In the genomic region with DNA sequence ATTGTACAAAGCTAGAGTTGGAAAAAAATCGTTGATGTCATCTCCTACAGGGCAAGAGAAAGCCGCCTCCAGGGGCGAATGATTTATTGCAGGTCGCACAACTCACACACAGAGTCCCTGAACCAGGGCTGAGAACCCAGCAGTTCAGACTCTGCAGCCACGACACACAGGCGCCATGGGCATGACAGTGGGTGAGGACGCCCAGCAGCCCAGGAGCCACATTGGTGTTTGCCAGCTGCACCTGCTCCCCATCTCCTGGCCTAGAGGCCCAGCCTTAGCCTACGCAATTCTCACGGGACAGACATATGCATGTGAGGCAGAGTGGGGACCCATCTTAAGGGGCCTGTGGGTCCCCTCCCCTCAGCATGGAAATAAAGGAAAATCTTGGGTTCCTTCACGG, we compare ENCODE assay signal across 28 cellular contexts.
"Had no signal": no experiment of that assay in that cellular context is flagged by ENCODE, and none has a peak within 500 bp of the region (broad histone marks: within the 10 kb centered on the region; RNA-seq: fewer than 3 reads in every experiment).

No MANE protein-coding gene starts in this region.

- H3K4me1 ChIP-seq: ascending aorta, heart left ventricle, lower lobe of right lung, stomach, thyroid gland, upper lobe of left lung, vagina had no signal

- DNase-seq: activated CD4-positive, alpha-beta T cell treated with anti-CD3 and anti-CD28 coated beads for 4 hours; activated CD4-positive, alpha-beta T cell treated with anti-CD3 and anti-CD28 coated beads, Interleukin-2, amount 50 U/mL, for 48 hours; activated CD4-positive, CD25-positive, alpha-beta regulatory T cell; activated CD8-positive, alpha-beta memory T cell treated with anti-CD3 and anti-CD28 coated beads, Interleukin-2, amount 50 U/mL, for 4 hours; activated gamma-delta T cell; activated naive CD4-positive, alpha-beta T cell treated with anti-CD3 and anti-CD28 coated beads, Interleukin-2, amount 10 ng/mL, durations not matched to agents 7 days and 5 days; activated naive CD8-positive, alpha-beta T cell treated with anti-CD3 and anti-CD28 coated beads, Interleukin-2, amount 10 ng/mL, durations not matched to agents 7 days and 5 days; activated T-cell treated with anti-CD3 and anti-CD28 coated beads, Interleukin-2, amount 50 U/mL, for 24 hours; cerebellar nuclear complex; dorsolateral prefrontal cortex; effector memory CD4-positive, alpha-beta T cell; heart left ventricle; lower lobe of right lung; mesenchymal stem cell; natural killer cell; small intestine; stimulated activated CD4-positive, alpha-beta T cell treated with anti-CD3 and anti-CD28 coated beads, Interleukin-4, amount 100 ng/mL, for 24 hours; stomach; thyroid gland; upper lobe of left lung had no signal

- H3K36me3 ChIP-seq: ascending aorta, cardiac muscle cell, heart left ventricle, lower lobe of right lung, neutrophil, stomach, thyroid gland, upper lobe of left lung, vagina had no signal

- ATAC-seq: heart left ventricle; left lobe of liver; lower lobe of right lung; natural killer cell; sciatic nerve; stimulated activated effector memory CD8-positive, alpha-beta T cell treated with anti-CD3 and anti-CD28 coated beads, Interleukin-12 subunit alpha, Interleukin-12 subunit beta, amount 100 ng/mL, for 72 hours had no signal

- H3K27me3 ChIP-seq: ascending aorta, cardiac muscle cell, dorsolateral prefrontal cortex, neutrophil, thyroid gland, upper lobe of left lung, vagina had no signal

- H3K27ac ChIP-seq: ascending aorta, cardiac muscle cell, coronary artery, dorsolateral prefrontal cortex, heart left ventricle, lower lobe of right lung, neutrophil, stomach, thyroid gland, upper lobe of left lung, vagina had no signal

- H3K9me3 ChIP-seq: ascending aorta, heart left ventricle, lower lobe of right lung, neutrophil, stomach, thyroid gland, upper lobe of left lung, vagina had no signal

- H3K4me3 ChIP-seq: ascending aorta, cardiac muscle cell, coronary artery, dorsolateral prefrontal cortex, heart left ventricle, lower lobe of right lung, stomach, thyroid gland, upper lobe of left lung, vagina had no signal
